8 cellular contexts compared by ENCODE assay signal in genomic region chr18:61551586-61551985, GRCh38.
DNase-seq lines count a peak whose midpoint lies in the region; ATAC-seq and TF ChIP-seq lines count a peak whose summit lies in the region.

No MANE protein-coding gene starts in this region.

- peak; percentile 73 for TF ChIP-seq RAD21 in HCT116 (IDR thresholded peaks at IDR 0.05; ENCODE audit: low read depth)
- TF ChIP-seq RAD21 in SK-N-SH (IDR thresholded peaks at IDR 0.05; ENCODE audit: low read length): peak; percentile 88

- no peak overlapping the region for H3K4me3 Mint-ChIP-seq in activated CD4-positive, alpha-beta memory T cell treated with anti-CD3 and anti-CD28 coated beads for 36 hours

- no peaks in the 10 kb centered on the region for H3K36me3 ChIP-seq in HCT116 (ENCODE audit: control insufficient read depth in 1 of 2, insufficient read depth in 2 of 2, low read length in 2 of 2)
- H3K36me3 ChIP-seq in SK-N-SH (replicated peaks in 1 of 2; ENCODE audit: control insufficient read depth in 1 of 2, insufficient read depth in 2 of 2, low read length in 1 of 2): no peaks in the 10 kb centered on the region
- H3K36me3 ChIP-seq in neuronal stem cell (replicated peaks in 1 of 2; ENCODE audit: control insufficient read depth in 2 of 2, insufficient read depth in 2 of 2, low read length in 2 of 2): peaks cover 0 to 46% of the 10 kb centered on the region in 2 donors

- H3K79me2 ChIP-seq in HCT116 (ENCODE audit: insufficient read depth, low read length) (no peaks in the 10 kb centered on the region), SK-N-SH (ENCODE audit: insufficient read depth) (no peaks in the 10 kb centered on the region)

- H3K4me2 ChIP-seq in HCT116 (ENCODE audit: low read length) (no peak overlapping the region), SK-N-SH (no peak overlapping the region), neuronal stem cell (ENCODE audit: insufficient read depth, low read length, poor library complexity, severe bottlenecking) (no peak overlapping the region)

- no peaks in the 10 kb centered on the region for H4K20me1 ChIP-seq in HCT116 (ENCODE audit: insufficient read depth)
- H4K20me1 ChIP-seq in SK-N-SH (ENCODE audit: insufficient read depth): no peaks in the 10 kb centered on the region

- no peak overlapping the region for H2BK15ac ChIP-seq in neuronal stem cell (ENCODE audit: low read length)

- no peak overlapping the region for H3K14ac ChIP-seq in neuronal stem cell (ENCODE audit: low read length)

- H3K9me2 ChIP-seq in HCT116 (ENCODE audit: insufficient read depth) (no peaks in the 10 kb centered on the region), SK-N-SH (no peaks in the 10 kb centered on the region)

- peak; percentile 53 to 85 (median 79); a peak in 5 of 6 replicates for TF ChIP-seq CTCF in HCT116 (IDR thresholded peaks at IDR 0.05 in 2 of 3, conservative IDR thresholded peaks at IDR 0.05 in 1 of 3; ENCODE audit: borderline replicate concordance in 1 of 3, insufficient read depth in 1 of 3, low read depth in 2 of 3, low read length in 2 of 3)
- peak; percentile 91 for TF ChIP-seq CTCF in SK-N-SH (IDR thresholded peaks at IDR 0.05)

- ATAC-seq in HCT116: peak; percentile 87

- no peak overlapping the region for H3K18ac ChIP-seq in neuronal stem cell (ENCODE audit: low read length)

- no peaks in the 10 kb centered on the region for H3F3A ChIP-seq in SK-N-SH (replicated peaks; ENCODE audit: insufficient read depth)

- no peak overlapping the region for H3K27ac ChIP-seq in HCT116 (ENCODE audit: low read depth, low read length)
- H3K27ac ChIP-seq in SK-N-SH (ENCODE audit: low read depth in 2 of 2, low read length in 1 of 2): 0 out of 4 replicates have a peak overlapping the region, but pooled peaks of 1 of the 2 experiments have one; percentile 11
- no peak overlapping the region for H3K27ac ChIP-seq in neuronal stem cell (replicated peaks; ENCODE audit: low read length)

- no peak overlapping the region for H2BK5ac ChIP-seq in neuronal stem cell (ENCODE audit: low read length)

- TF ChIP-seq EP300 in SK-N-SH (IDR thresholded peaks at IDR 0.05; ENCODE audit: borderline replicate concordance in 1 of 2, low read depth in 1 of 2, low read length in 1 of 2): no peak

- H3K9me3 Mint-ChIP-seq in activated CD4-positive, alpha-beta memory T cell treated with anti-CD3 and anti-CD28 coated beads for 36 hours: no peaks in the 10 kb centered on the region

- DNase-seq in A172 (ENCODE audit: low spot score) (peak; percentile 63), GM04503 (ENCODE audit: low read depth) (peak; percentile 39), HCT116 (ENCODE audit: low read depth, low spot score) (peak; percentile 79), NCI-H1048 (lab: John Stamatoyannopoulos, UW) (peak; percentile 47), SK-N-SH (peak; percentile 74), fibroblast of peridontal ligament (ENCODE audit: extremely low read depth) (peak; percentile 94), neuronal stem cell (ENCODE audit: low spot score) (peak; percentile 65)
- no peak for DNase-seq in activated CD4-positive, alpha-beta memory T cell treated with anti-CD3 and anti-CD28 coated beads for 36 hours

- H3K9ac ChIP-seq in HCT116 (ENCODE audit: low read length) (no peak overlapping the region), SK-N-SH (no peak overlapping the region), neuronal stem cell (ENCODE audit: low read depth, low read length, poor library complexity) (no peak overlapping the region)

- peaks cover 3% of the 10 kb centered on the region for H3K79me1 ChIP-seq in neuronal stem cell (ENCODE audit: low read depth, low read length)

- H3K9me3 ChIP-seq in HCT116 (ENCODE audit: control insufficient read depth in 1 of 2, insufficient read depth in 1 of 2, low read depth in 1 of 2, low read length in 2 of 2): no peaks in the 10 kb centered on the region
- H3K9me3 ChIP-seq in SK-N-SH: no peaks in the 10 kb centered on the region
- peaks cover 1 to 7% of the 10 kb centered on the region in 2 donors for H3K9me3 ChIP-seq in neuronal stem cell (replicated peaks in 1 of 2; ENCODE audit: control insufficient read depth in 2 of 2, insufficient read depth in 1 of 2, low read depth in 1 of 2, low read length in 2 of 2)

- no peak overlapping the region for H2AFZ ChIP-seq in HCT116 (ENCODE audit: low read depth, low read length, poor library complexity, severe bottlenecking)
- H2AFZ ChIP-seq in SK-N-SH (ENCODE audit: low read depth): peak overlapping the region; percentile 68
- peak overlapping the region; percentile 76 for H2AFZ ChIP-seq in neuronal stem cell (ENCODE audit: low read length)

- no peak overlapping the region for H3K23ac ChIP-seq in neuronal stem cell (ENCODE audit: low read depth, low read length, poor library complexity)

- no peak for TF ChIP-seq POLR2A in HCT116 (IDR thresholded peaks at IDR 0.05; ENCODE audit: borderline replicate concordance, extremely low read depth, insufficient read depth, insufficient read length)

- BruUV-seq in HCT116 (replicated peaks; lab: Mats Ljungman, UMichigan): no TSS peak

- H2AK5ac ChIP-seq in neuronal stem cell (ENCODE audit: low read depth, low read length): no peak overlapping the region

- POLR2A ChIA-PET in HCT116 (lab: Charles Lee): no interaction called here
- POLR2A ChIA-PET in SK-N-SH (lab: Yijun Ruan, JAX): no interaction called here
- POLR2A ChIA-PET in activated CD4-positive, alpha-beta memory T cell treated with anti-CD3 and anti-CD28 coated beads for 36 hours (lab: Charles Lee): no interaction called here

- no peak overlapping the region for H3K27ac Mint-ChIP-seq in activated CD4-positive, alpha-beta memory T cell treated with anti-CD3 and anti-CD28 coated beads for 36 hours

- H3K27me3 Mint-ChIP-seq in activated CD4-positive, alpha-beta memory T cell treated with anti-CD3 and anti-CD28 coated beads for 36 hours: peaks cover 9% of the 10 kb centered on the region

- peaks cover 9% of the 10 kb centered on the region for H3K4me1 Mint-ChIP-seq in activated CD4-positive, alpha-beta memory T cell treated with anti-CD3 and anti-CD28 coated beads for 36 hours (ENCODE audit: low read depth)

- H4K91ac ChIP-seq in neuronal stem cell (ENCODE audit: low read depth, low read length, poor library complexity): no peak overlapping the region

- no peaks in the 10 kb centered on the region for H3K36me3 Mint-ChIP-seq in activated CD4-positive, alpha-beta memory T cell treated with anti-CD3 and anti-CD28 coated beads for 36 hours

- H3K27me3 ChIP-seq in HCT116 (ENCODE audit: insufficient read depth, low read length) (no peaks in the 10 kb centered on the region), SK-N-SH (ENCODE audit: insufficient read depth) (no peaks in the 10 kb centered on the region), neuronal stem cell (ENCODE audit: control insufficient read depth in 3 of 3, insufficient read depth in 3 of 3, low read depth in 1 of 3, low read length in 3 of 3) (no peaks in the 10 kb centered on the region)

- H3K4me1 ChIP-seq in HCT116 (ENCODE audit: control insufficient read depth in 1 of 2, insufficient read depth in 2 of 2, low read length in 2 of 2) (peaks cover 0 to 3% of the 10 kb centered on the region in 2 experiments; a peak in 2 of 4 replicates), SK-N-SH (ENCODE audit: control insufficient read depth in 1 of 2, insufficient read depth in 2 of 2, low read depth in 1 of 2, low read length in 1 of 2) (no peaks in the 10 kb centered on the region; a peak in 1 of 4 replicates), neuronal stem cell (ENCODE audit: control insufficient read depth in 2 of 2, insufficient read depth in 1 of 2, low read depth in 1 of 2, low read length in 2 of 2) (peaks cover 0 to 4% of the 10 kb centered on the region in 2 donors)

- H2BK12ac ChIP-seq in neuronal stem cell (ENCODE audit: low read length): no peak overlapping the region

- no peak overlapping the region for H3K4me3 ChIP-seq in HCT116 (replicated peaks in 1 of 2; ENCODE audit: low read depth in 1 of 2, low read length in 2 of 2)
- no peak overlapping the region for H3K4me3 ChIP-seq in SK-N-SH (ENCODE audit: low read depth in 2 of 2, low read length in 1 of 2)
- H3K4me3 ChIP-seq in neuronal stem cell (ENCODE audit: low read length in 2 of 2): no peak overlapping the region

- no peak overlapping the region for H2BK120ac ChIP-seq in neuronal stem cell (ENCODE audit: low read depth, low read length)

- CTCF ChIA-PET in HCT116 (lab: Charles Lee) (no interaction called here), SK-N-SH (lab: Yijun Ruan, JAX) (interaction anchor here (0.6 to 8.0 kb wide), 19 partner anchors 9 to 589 kb away, joined by 3 to 62 read pairs (median 3); no protein-coding TSS in a partner anchor)
- CTCF ChIA-PET in activated CD4-positive, alpha-beta memory T cell treated with anti-CD3 and anti-CD28 coated beads for 36 hours (lab: Charles Lee): interaction anchor here (0.8 to 2.6 kb wide), 4 partner anchors 30 to 1564 kb away, joined by 3 to 15 read pairs (median 4); no protein-coding TSS in a partner anchor

- RAD21 ChIA-PET in HCT116 (lab: Charles Lee; ENCODE audit: low non-redundant PET in 1 of 2, low total read pairs in 2 of 2, uncharacterized antibody in 2 of 2, unreplicated experiment in 2 of 2): no interaction called here

- intact Hi-C loops in HCT116 (cut with micrococcal nuclease): loop anchor here (1.0 to 2.0 kb wide), 2 partner anchors 349 to 580 kb away; no protein-coding TSS in a partner anchor
- intact Hi-C loops in activated CD4-positive, alpha-beta memory T cell treated with anti-CD3 and anti-CD28 coated beads for 36 hours (cut with micrococcal nuclease): loop anchor here (1.0 to 10.0 kb wide), 3 partner anchors 343 to 580 kb away; partner anchors contain the start of gene RNF152

- no peak overlapping the region for H3K4ac ChIP-seq in neuronal stem cell (ENCODE audit: low read length)

- H4K8ac ChIP-seq in neuronal stem cell (ENCODE audit: low read depth, low read length): no peak overlapping the region

- 44% methylated on average over 5 of the region's 5 CpGs for WGBS in SK-N-SH (ENCODE audit: low lambda C conversion rate)
- WGBS in neuronal stem cell (ENCODE audit: extremely low coverage in 2 of 2, insufficient read length in 2 of 2, insufficient replicate concordance in 1 of 2), 2 donors: no CpG with 5 or more reads among the region's 5 CpGs

TF ChIP-seq in HCT116, 20 proteins besides CTCF, POLR2A, EP300 and RAD21 (continues in another document):
- TF ChIP-seq EGR1 (IDR thresholded peaks at IDR 0.05; ENCODE audit: low read depth) (no peak), SIN3A (IDR thresholded peaks at IDR 0.05; ENCODE audit: low read depth) (no peak)
